ENCODE assay signal across 9 cellular contexts in genomic region chr5:170420809-170421412, GRCh38. TPM values are rescaled to one million over a fixed set of nuclear protein-coding genes. Genes with fewer than 3 reads are reported as not detected.
DNase-seq lines count a peak whose midpoint lies in the region; ATAC-seq and TF ChIP-seq lines count a peak whose summit lies in the region.
"Had no signal": no experiment of that assay in that cellular context is flagged by ENCODE, and none has a peak within 500 bp of the region (broad histone marks: within the 10 kb centered on the region; RNA-seq: fewer than 3 reads in every experiment).

No MANE protein-coding gene starts in this region.

- intact Hi-C loops in esophagus muscularis mucosa (cut with DNase I) (loop anchor here (1.0 to 5.0 kb wide), 3 partner anchors 152 to 319 kb away; no protein-coding TSS in a partner anchor), natural killer cell (cut with micrococcal nuclease) (loop anchor here (1.0 to 2.0 kb wide), 3 partner anchors 146 to 321 kb away; no protein-coding TSS in a partner anchor)

- H3K27me3 ChIP-seq in OCI-LY3 (ENCODE audit: low read depth, low read length) = peaks cover 46% of the 10 kb centered on the region
- H3K27me3 ChIP-seq in esophagus muscularis mucosa = no peaks in the 10 kb centered on the region
- no peaks in the 10 kb centered on the region for H3K27me3 ChIP-seq in tibial nerve

- H3K4me1 Mint-ChIP-seq in natural killer cell = peaks cover 0 to 5% of the 10 kb centered on the region in 2 donors

- H4K20me1 ChIP-seq in OCI-LY3 (ENCODE audit: insufficient read depth, low read length) = no peaks in the 10 kb centered on the region

- H3K9me3 ChIP-seq in OCI-LY3 (ENCODE audit: insufficient read depth, low read length) (no peaks in the 10 kb centered on the region), esophagus muscularis mucosa (no peaks in the 10 kb centered on the region), tibial nerve (no peaks in the 10 kb centered on the region)

- no peaks in the 10 kb centered on the region for H3K79me2 ChIP-seq in OCI-LY3 (ENCODE audit: low read length)

- H3K9me3 Mint-ChIP-seq in natural killer cell = no peaks in the 10 kb centered on the region

- H3K36me3 ChIP-seq in OCI-LY3 (replicated peaks; ENCODE audit: low read depth, low read length) (no peaks in the 10 kb centered on the region), esophagus muscularis mucosa (no peaks in the 10 kb centered on the region), tibial nerve (no peaks in the 10 kb centered on the region)

- H2AFZ ChIP-seq in OCI-LY3 (ENCODE audit: low read depth, low read length) = peak overlapping the region; percentile 48; the same call in 1 of the 2 replicates

- H3K36me3 Mint-ChIP-seq in natural killer cell = no peaks in the 10 kb centered on the region

- TF ChIP-seq POLR2A in esophagus muscularis mucosa (IDR thresholded peaks at IDR 0.05; ENCODE audit: low read depth) = no peak
- no peak for TF ChIP-seq POLR2A in tibial nerve (IDR thresholded peaks at IDR 0.05)

- TF ChIP-seq CTCF in GM12872 (IDR thresholded peaks at IDR 0.05; ENCODE audit: insufficient read depth, low read depth, low read length) (peak; percentile 75), OCI-LY3 (IDR thresholded peaks at IDR 0.05; ENCODE audit: low read depth, low read length) (peak; percentile 94), esophagus muscularis mucosa (IDR thresholded peaks at IDR 0.05) (peak; percentile 75 to 82 (median 78)), natural killer cell (IDR thresholded peaks at IDR 0.05) (peak; percentile 74), tibial nerve (IDR thresholded peaks at IDR 0.05) (peak; percentile 66 to 84 (median 76))

- peak; percentile 42 to 73 (median 68) for ATAC-seq in natural killer cell
- ATAC-seq: left colon had no signal

- H3K27ac ChIP-seq in OCI-LY3 (ENCODE audit: low read length) = no peak overlapping the region
- no peak overlapping the region for H3K27ac ChIP-seq in esophagus muscularis mucosa (replicated peaks in 1 of 4)
- H3K27ac ChIP-seq in tibial nerve = no peak overlapping the region

- no peak overlapping the region for H3K27ac Mint-ChIP-seq in natural killer cell

- peaks cover 14 to 16% of the 10 kb centered on the region in 2 donors for H3K27me3 Mint-ChIP-seq in natural killer cell (ENCODE audit: low read depth in 2 of 2)

- DNase-seq in HS-5 (ENCODE audit: low read depth) (peak; percentile 20), activated T-cell treated with anti-CD3 and anti-CD28 coated beads for 1 hour (ENCODE audit: low read depth) (peak; percentile 25), esophagus muscularis mucosa (ENCODE audit: extremely low spot score) (no peak), natural killer cell (peak; percentile 35), tibial nerve (ENCODE audit: low spot score in 2 of 2) (peak; percentile 30 to 91), DMS153 treated with DMSO at 0.1 percent for 48 hours (lab: John Stamatoyannopoulos, UW; ENCODE audit: unreplicated experiment) (no peak)

- peak overlapping the region; percentile 45 for H3K4me3 ChIP-seq in OCI-LY3 (ENCODE audit: low read length)
- H3K4me3 ChIP-seq in esophagus muscularis mucosa = no peak overlapping the region
- H3K4me3 ChIP-seq in tibial nerve = no peak overlapping the region

- no peak overlapping the region for H3K9ac ChIP-seq in OCI-LY3 (ENCODE audit: low read length)

- 30% methylated on average over 9 of the region's 9 CpGs for WGBS in esophagus muscularis mucosa
- 27 to 30% methylated on average over 9 of the region's 9 CpGs for whole genome bisulfite sequencing in tibial nerve, 2 donors

- H3K4me3 Mint-ChIP-seq in natural killer cell = no peak overlapping the region

- no peak for TF ChIP-seq EP300 in esophagus muscularis mucosa (IDR thresholded peaks at IDR 0.05)
- peak in 1 of 2 donors; percentile 12 for TF ChIP-seq EP300 in tibial nerve (IDR thresholded peaks at IDR 0.05)

- H3K4me1 ChIP-seq in OCI-LY3 (ENCODE audit: low read length) = peaks cover 23% of the 10 kb centered on the region
- H3K4me1 ChIP-seq in esophagus muscularis mucosa = peaks cover 0 to 25% (median 19%) of the 10 kb centered on the region in 4 donors
- peaks cover 0 to 16% (median 0%) of the 10 kb centered on the region in 4 donors for H3K4me1 ChIP-seq in tibial nerve

- peak overlapping the region; percentile 76 for H3K4me2 ChIP-seq in OCI-LY3 (ENCODE audit: low read length)

RNA-seq across cellular contexts. Expression of gene KCNMB1, which starts 31.7 kb away (rescaled TPM):
- total RNA-seq in esophagus muscularis mucosa = 10 to 100 TPM; 45.6 to 83.0 (median 78.8) TPM
- under 1 TPM; 0.23 to 0.48 (median 0.35) TPM for total RNA-seq in natural killer cell
- total RNA-seq in tibial nerve = 1 to 10 TPM in 3 of 4 donors, under 1 TPM in 1; 0.22 to 1.8 (median 1.1) TPM

Comparison
In these comparisons a context has a peak if more than half of its experiments do, and no peak if none do; other contexts are left out.
1. DNase-seq: peak in HS-5 (single experiment), activated T-cell treated with anti-CD3 and anti-CD28 coated beads for 1 hour (single experiment), natural killer cell (single experiment) and tibial nerve (2 of 2); none in esophagus muscularis mucosa (single experiment) and DMS153 treated with DMSO at 0.1 percent for 48 hours (single experiment).
2. RNA of gene KCNMB1, which starts 31.7 kb away (total RNA-seq): 45.6 to 83.0 TPM in esophagus muscularis mucosa; 0.22 to 1.8 TPM in tibial nerve and 0.23 to 0.48 TPM in natural killer cell; every median in the first group is over 10 times any median in the second.
3. Peak in every context shown above with its lines, with median percentiles within 50 percentile points of each other: CTCF ChIP-seq.